Comparison of ENCODE assay signal across 10 cellular contexts in genomic region chr17:8072727-8073461, GRCh38. TPM values are rescaled to one million over a fixed set of nuclear protein-coding genes. Genes with fewer than 3 reads are reported as not detected.
A peak's percentile ranks its signal among the peaks of the same experiment; 100 is the strongest.
DNase-seq lines count a peak whose midpoint lies in the region; ATAC-seq and TF ChIP-seq lines count a peak whose summit lies in the region.
"Had no signal": no experiment of that assay in that cellular context is flagged by ENCODE, and none has a peak within 500 bp of the region (broad histone marks: within the 10 kb centered on the region; RNA-seq: fewer than 3 reads in every experiment).

No MANE protein-coding gene starts in this region.

- H3K4me1 Mint-ChIP-seq in CD8-positive, alpha-beta memory T cell: peaks cover 16 to 25% (median 19%) of the 10 kb centered on the region in 3 donors
- peaks cover 15% of the 10 kb centered on the region for H3K4me1 Mint-ChIP-seq in neural crest cell

- no peaks in the 10 kb centered on the region for H3K36me3 ChIP-seq in CD8-positive, alpha-beta memory T cell (ENCODE audit: insufficient read depth, low read length)
- H3K36me3 ChIP-seq in ectodermal cell (ENCODE audit: control insufficient read depth, insufficient read depth, low read length) (no peaks in the 10 kb centered on the region), BE2C (no peaks in the 10 kb centered on the region)

- POLR2A ChIA-PET in CD8-positive, alpha-beta memory T cell (lab: Charles Lee): interaction anchor here (0.5 kb wide), 1 partner anchor 991 kb away, joined by 4 read pairs; no protein-coding TSS in a partner anchor

- ATAC-seq in HG03354 (IDR thresholded peaks at IDR 0.05; ENCODE audit: poor library complexity, severe bottlenecking, unreplicated experiment): no peak

- no peak overlapping the region for H3K27ac ChIP-seq in CD8-positive, alpha-beta memory T cell (ENCODE audit: low read depth, low read length)
- no peak overlapping the region for H3K27ac ChIP-seq in ectodermal cell (ENCODE audit: insufficient read depth, low read depth, low read length, poor library complexity, severe bottlenecking)

- peaks cover 17% of the 10 kb centered on the region for H3K27me3 ChIP-seq in CD8-positive, alpha-beta memory T cell (ENCODE audit: insufficient read depth, low read length, poor library complexity, severe bottlenecking)
- H3K27me3 ChIP-seq in ectodermal cell (ENCODE audit: control insufficient read depth, insufficient read depth, low read length, poor library complexity, severe bottlenecking) (peaks cover 95% of the 10 kb centered on the region), BE2C (peaks cover 31% of the 10 kb centered on the region)

- H3K36me3 Mint-ChIP-seq in CD8-positive, alpha-beta memory T cell: no peaks in the 10 kb centered on the region
- no peaks in the 10 kb centered on the region for H3K36me3 Mint-ChIP-seq in neural crest cell (ENCODE audit: low read depth)

- peaks cover 0 to 1% (median 0%) of the 10 kb centered on the region in 5 donors for H3K9me3 Mint-ChIP-seq in CD8-positive, alpha-beta memory T cell
- no peaks in the 10 kb centered on the region for H3K9me3 Mint-ChIP-seq in neural crest cell

- TF ChIP-seq CTCF in neural crest cell (conservative IDR thresholded peaks at IDR 0.05) (no peak), BE2C (IDR thresholded peaks at IDR 0.05; ENCODE audit: low read depth, low read length) (no peak)

- peak in 1 of 5 donors; percentile 33 for DNase-seq in CD8-positive, alpha-beta memory T cell
- DNase-seq in T-helper 9 cell (peak; percentile 12), neural crest cell (ENCODE audit: low read depth, low spot score) (no peak), BE2C (no peak), 8988T (no peak), D341Med (ENCODE audit: low spot score) (no peak)

- peaks cover 38 to 47% of the 10 kb centered on the region in 2 donors for H3K27me3 Mint-ChIP-seq in CD8-positive, alpha-beta memory T cell
- peaks cover 100% of the 10 kb centered on the region for H3K27me3 Mint-ChIP-seq in neural crest cell (ENCODE audit: low read depth)

- H3K4me3 ChIP-seq in CD8-positive, alpha-beta memory T cell (ENCODE audit: low read length): peak overlapping the region; percentile 51
- peak overlapping the region; percentile 2 for H3K4me3 ChIP-seq in ectodermal cell (ENCODE audit: insufficient read depth, low read depth, low read length)
- no peak overlapping the region for H3K4me3 ChIP-seq in BE2C (ENCODE audit: low read depth, low read length)

- H3K4me3 Mint-ChIP-seq in CD8-positive, alpha-beta memory T cell: peak overlapping the region; percentile 18 to 86 (median 79)
- peak overlapping the region; percentile 12 for H3K4me3 Mint-ChIP-seq in neural crest cell

- no peaks in the 10 kb centered on the region for H3K9me3 ChIP-seq in CD8-positive, alpha-beta memory T cell (ENCODE audit: low read length)
- H3K9me3 ChIP-seq in ectodermal cell (ENCODE audit: control insufficient read depth, low read length): no peaks in the 10 kb centered on the region
- no peaks in the 10 kb centered on the region for H3K9me3 ChIP-seq in BE2C

- peaks cover 23% of the 10 kb centered on the region for H3K4me1 ChIP-seq in CD8-positive, alpha-beta memory T cell (ENCODE audit: insufficient read depth, low read length)
- H3K4me1 ChIP-seq in ectodermal cell (ENCODE audit: control insufficient read depth, insufficient read depth, low read length) (peaks cover 7% of the 10 kb centered on the region), BE2C (no peaks in the 10 kb centered on the region)

- CTCF ChIA-PET in CD8-positive, alpha-beta memory T cell (lab: Charles Lee): interaction anchor here (0.8 to 4.5 kb wide), 24 partner anchors 8 to 385 kb away, joined by 3 to 33 read pairs (median 8); partner anchors contain the start of genes PER1, SLC25A35 and TP53

- peak overlapping the region in 5 of 8 donors; percentile 51 to 75 (median 58) for H3K27ac Mint-ChIP-seq in CD8-positive, alpha-beta memory T cell
- H3K27ac Mint-ChIP-seq in neural crest cell (ENCODE audit: unreplicated experiment): no peak overlapping the region

- 5% methylated on average over 40 of the region's 40 CpGs for WGBS in ectodermal cell, 2 experiments

RNA-seq across cellular contexts. Expression of gene ALOX12B, which starts 14.6 kb away (rescaled TPM):
- total RNA-seq in CD8-positive, alpha-beta memory T cell: 1 to 10 TPM; 1.3 to 1.9 TPM
- polyA plus RNA-seq in CD8-positive, alpha-beta memory T cell: not detected
- 1.6 TPM for polyA plus RNA-seq in ectodermal cell (2013, experiment 1 of 4)
- 0.39 TPM for polyA plus RNA-seq in ectodermal cell (2013, experiment 2 of 4)
- 0.32 TPM for polyA plus RNA-seq in ectodermal cell (2013, experiment 3 of 4)
- 0.45 TPM for polyA plus RNA-seq in ectodermal cell (2013, experiment 4 of 4)
- not detected in 2 replicates for total RNA-seq in neural crest cell
- polyA plus RNA-seq in BE2C (2012; ENCODE audit: insufficient read depth, insufficient read length, low read depth): 1.0 TPM
- total RNA-seq: fibroblast of villous mesenchyme had no signal

RNA-seq across cellular contexts. Expression of gene ALOX15B, which starts 34.0 kb away (rescaled TPM):
- total RNA-seq in CD8-positive, alpha-beta memory T cell: not detected
- not detected for polyA plus RNA-seq in CD8-positive, alpha-beta memory T cell
- not detected for polyA plus RNA-seq in ectodermal cell (2013, experiment 1 of 4)
- not detected for polyA plus RNA-seq in ectodermal cell (2013, experiment 2 of 4)
- polyA plus RNA-seq in ectodermal cell (2013, experiment 3 of 4): not detected
- not detected for polyA plus RNA-seq in ectodermal cell (2013, experiment 4 of 4)
- not detected in 2 replicates for total RNA-seq in neural crest cell
- polyA plus RNA-seq in BE2C (2012; ENCODE audit: insufficient read depth, insufficient read length, low read depth): 0.25 TPM
- total RNA-seq: activated CD8-positive, alpha-beta memory T cell treated with anti-CD3 and anti-CD28 coated beads for 36 hours; fibroblast of villous mesenchyme had no signal

RNA-seq across cellular contexts. Expression of gene ALOXE3, which starts 45.4 kb away (rescaled TPM):
- not detected for total RNA-seq in CD8-positive, alpha-beta memory T cell
- polyA plus RNA-seq in CD8-positive, alpha-beta memory T cell: not detected
- polyA plus RNA-seq in ectodermal cell (2013, experiment 1 of 4): not detected
- polyA plus RNA-seq in ectodermal cell (2013, experiment 2 of 4): not detected
- polyA plus RNA-seq in ectodermal cell (2013, experiment 3 of 4): not detected
- not detected for polyA plus RNA-seq in ectodermal cell (2013, experiment 4 of 4)
- 0.09 TPM in 1 of 2 replicates, not detected in the other for total RNA-seq in neural crest cell
- not detected for polyA plus RNA-seq in BE2C (2012; ENCODE audit: insufficient read depth, insufficient read length, low read depth)
- total RNA-seq: fibroblast of villous mesenchyme had no signal

RNA-seq across cellular contexts. Expression of gene HES7, which starts 51.0 kb away (rescaled TPM):
- 1 to 10 TPM; 1.6 to 1.8 TPM for total RNA-seq in CD8-positive, alpha-beta memory T cell
- polyA plus RNA-seq in CD8-positive, alpha-beta memory T cell: not detected
- not detected for polyA plus RNA-seq in ectodermal cell (2013, experiment 1 of 4)
- 0.21 TPM for polyA plus RNA-seq in ectodermal cell (2013, experiment 2 of 4)
- 0.91 TPM for polyA plus RNA-seq in ectodermal cell (2013, experiment 3 of 4)
- polyA plus RNA-seq in ectodermal cell (2013, experiment 4 of 4): 0.53 TPM
- total RNA-seq in neural crest cell: 0.41 and 0.56 TPM in 2 replicates
- 4.2 TPM for polyA plus RNA-seq in BE2C (2012; ENCODE audit: insufficient read depth, insufficient read length, low read depth)
- total RNA-seq: fibroblast of villous mesenchyme had no signal
